15 cellular contexts compared by ENCODE assay signal in the genomic region with DNA sequence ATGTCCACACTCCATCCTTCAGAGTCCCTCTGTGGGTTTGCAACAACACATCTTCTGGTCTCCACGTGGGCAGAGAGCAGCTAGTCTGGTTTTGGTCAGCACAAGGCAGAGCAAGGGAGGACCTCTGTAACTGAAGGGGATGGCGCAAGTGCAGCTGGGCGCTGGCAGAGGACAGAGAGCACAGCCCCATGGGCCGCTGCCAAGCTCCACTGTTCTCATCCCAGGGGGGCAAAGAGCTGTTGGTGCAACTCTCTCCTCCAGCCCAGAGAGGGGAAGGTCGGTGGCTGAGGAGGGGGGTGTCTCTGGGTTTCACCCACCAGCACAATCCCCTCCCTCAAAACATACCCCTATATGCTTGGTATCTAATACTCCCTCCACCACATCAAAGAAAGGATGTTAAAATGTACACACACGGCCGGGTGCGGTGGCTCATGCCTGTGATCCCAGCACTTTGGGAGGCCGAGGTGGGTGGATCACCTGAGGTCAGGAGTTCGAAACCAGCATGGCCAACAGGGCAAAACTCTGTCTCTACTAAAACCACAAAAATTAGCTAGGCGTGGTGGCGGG. TPM values are rescaled to one million over a fixed set of nuclear protein-coding genes. Genes with fewer than 3 reads are reported as not detected.
DNase-seq lines count a peak whose midpoint lies in the region; ATAC-seq, FAIRE-seq and TF ChIP-seq lines count a peak whose summit lies in the region.
"Had no signal": no experiment of that assay in that cellular context is flagged by ENCODE, and none has a peak within 500 bp of the region (broad histone marks: within the 10 kb centered on the region; RNA-seq: fewer than 3 reads in every experiment).

No MANE protein-coding gene starts in this region.

- no peak overlapping the region for H2AFZ ChIP-seq in GM23248
- no peak overlapping the region for H2AFZ ChIP-seq in HepG2 (ENCODE audit: low read length)

- no peak overlapping the region for H3K4me3 ChIP-seq in GM23248
- no peak overlapping the region for H3K4me3 ChIP-seq in HepG2 (replicated peaks in 1 of 3; ENCODE audit: insufficient read depth in 1 of 3, low read depth in 2 of 3, low read length in 3 of 3)
- H3K4me3 ChIP-seq in subcutaneous abdominal adipose tissue (ENCODE audit: low read depth in 1 of 5, low read length in 5 of 5), result peak overlapping the region in 1 of 5 donors; percentile 35
- no peak overlapping the region for H3K4me3 ChIP-seq in effector memory CD4-positive, alpha-beta T cell (ENCODE audit: insufficient read depth, low read depth, low read length, poor library complexity, severe bottlenecking)
- H3K4me3 ChIP-seq: MG63, tibial nerve had no signal

- H3K9ac ChIP-seq in GM23248, result no peak overlapping the region
- peak overlapping the region; percentile 18; the same call in 1 of the 2 replicates for H3K9ac ChIP-seq in HepG2 (ENCODE audit: insufficient read depth, low read depth, low read length)
- no peak overlapping the region for H3K9ac ChIP-seq in subcutaneous abdominal adipose tissue (ENCODE audit: low read length in 5 of 5)

- no TSS peak for BruUV-seq in HepG2 (replicated peaks; lab: Mats Ljungman, UMichigan)

- CTCF ChIA-PET in HepG2 (lab: Yijun Ruan, JAX; ENCODE audit: low intra/inter-chr PET ratio, low total read pairs), result no interaction called here

- no peak for TF ChIP-seq POLR2A in HepG2 (IDR thresholded peaks at IDR 0.05; ENCODE audit: insufficient read depth in 1 of 2, low read depth in 2 of 2, low read length in 2 of 2)

- DNase-seq in GM23248 (peak; percentile 15), HepG2 (ENCODE audit: low spot score) (peak; percentile 87), NCI-H2081 treated with DMSO at 0.1 percent for 48 hours (lab: John Stamatoyannopoulos, UW) (no peak)
- DNase-seq in activated effector memory CD4-positive, alpha-beta T cell treated with Interleukin-2 at 50 U/mL for 16 hours, result no peak
- DNase-seq in effector memory CD4-positive, alpha-beta T cell, result no peak
- DNase-seq: activated naive CD4-positive, alpha-beta T cell treated with anti-CD3 and anti-CD28 coated beads, Interleukin-2, amount 10 ng/mL, durations not matched to agents 7 days and 5 days; BE2C; DND-41; mammary epithelial cell; MG63 had no signal

- ATAC-seq in esophagus mucosa (peak; percentile 26), HepG2 (peak; percentile 83), GM21576 (IDR thresholded peaks at IDR 0.05; ENCODE audit: unreplicated experiment) (no peak)

- H3K27me3 ChIP-seq in GM23248 (replicated peaks; ENCODE audit: insufficient read depth) (no peaks in the 10 kb centered on the region), HepG2 (ENCODE audit: control insufficient read depth in 1 of 2, insufficient read depth in 2 of 2, low read length in 2 of 2) (no peaks in the 10 kb centered on the region), subcutaneous abdominal adipose tissue (ENCODE audit: control insufficient read depth in 5 of 5, insufficient read depth in 4 of 5, low read length in 5 of 5) (no peaks in the 10 kb centered on the region)
- H3K27me3 ChIP-seq in effector memory CD4-positive, alpha-beta T cell (replicated peaks; ENCODE audit: control insufficient read depth, insufficient read depth, low read length, poor library complexity, severe bottlenecking), result no peaks in the 10 kb centered on the region
- H3K27me3 ChIP-seq: BE2C, MG63, tibial nerve had no signal

- H3K79me2 ChIP-seq in GM23248 (ENCODE audit: insufficient read depth) (peaks cover 83% of the 10 kb centered on the region), HepG2 (ENCODE audit: insufficient read depth, low read length) (peaks cover 22% of the 10 kb centered on the region)

- 0 out of 2 replicates have a peak, but pooled peaks have one; percentile 14 for TF ChIP-seq CTCF in HepG2 (CRISPR knock-in tag; IDR thresholded peaks at IDR 0.05)

- no peaks in the 10 kb centered on the region for H3K9me3 ChIP-seq in GM23248 (ENCODE audit: low read depth)
- H3K9me3 ChIP-seq in HepG2 (ENCODE audit: low read length), result no peaks in the 10 kb centered on the region
- H3K9me3 ChIP-seq in subcutaneous abdominal adipose tissue (ENCODE audit: control insufficient read depth in 5 of 5, low read length in 5 of 5), result no peaks in the 10 kb centered on the region
- H3K9me3 ChIP-seq in effector memory CD4-positive, alpha-beta T cell (ENCODE audit: control insufficient read depth, low read length), result no peaks in the 10 kb centered on the region
- H3K9me3 ChIP-seq: BE2C, MG63 had no signal

- TF ChIP-seq EP300 in HepG2 (IDR thresholded peaks at IDR 0.05; ENCODE audit: low read depth in 2 of 2, low read length in 2 of 2) (peak in 1 of 2 experiments; percentile 37; a peak in 1 of 4 replicates), HepG2 (CRISPR knock-in tag; IDR thresholded peaks at IDR 0.05; ENCODE audit: borderline replicate concordance) (peak; percentile 77)

- peak; percentile 56 for FAIRE-seq in HepG2 (lab: Jason Lieb, UNC)

- WGBS in GM23248 (ENCODE audit: low coverage in 1 of 2, low lambda C conversion rate in 2 of 2, missing lambda C conversion rate in 2 of 2), 2 experiments, result 81 to 82% methylated on average over 12 of the region's 12 CpGs
- 32% methylated on average over 10 of the region's 12 CpGs for WGBS in HepG2 (ENCODE audit: low lambda C conversion rate)

- peak; percentile 32; the same call in 1 of the 2 replicates for TF ChIP-seq RAD21 in HepG2 (CRISPR knock-in tag; IDR thresholded peaks at IDR 0.05)

- POLR2A ChIA-PET in HepG2 (lab: Yijun Ruan, JAX), result interaction anchor here (0.9 to 2.1 kb wide), 3 partner anchors 8 to 22 kb away, joined by 3 to 12 read pairs (median 3); no protein-coding TSS in a partner anchor

- no peaks in the 10 kb centered on the region for H4K20me1 ChIP-seq in GM23248 (ENCODE audit: insufficient read depth)
- H4K20me1 ChIP-seq in HepG2 (ENCODE audit: insufficient read depth, low read length), result no peaks in the 10 kb centered on the region

- H3K36me3 ChIP-seq in GM23248 (ENCODE audit: low read depth) (no peaks in the 10 kb centered on the region), HepG2 (replicated peaks in 1 of 2; ENCODE audit: control insufficient read depth in 1 of 2, insufficient read depth in 2 of 2, low read length in 2 of 2) (0 out of 5 replicates have a peak, but pooled peaks cover 0 to 2% of the 10 kb centered on the region in 2 experiments), subcutaneous abdominal adipose tissue (ENCODE audit: control insufficient read depth in 5 of 5, insufficient read depth in 5 of 5, low read length in 5 of 5) (no peaks in the 10 kb centered on the region)
- H3K36me3 ChIP-seq in effector memory CD4-positive, alpha-beta T cell (ENCODE audit: control insufficient read depth, insufficient read depth, low read length), result no peaks in the 10 kb centered on the region
- H3K36me3 ChIP-seq: BE2C had no signal

- H3K9me2 ChIP-seq in GM23248 (ENCODE audit: insufficient read depth), result no peaks in the 10 kb centered on the region

- H3K27ac ChIP-seq in GM23248 (no peak overlapping the region), HepG2 (ENCODE audit: extremely low read length, insufficient read depth, low read length) (peak overlapping the region; percentile 57), subcutaneous abdominal adipose tissue (ENCODE audit: low read depth, low read length) (peak overlapping the region; percentile 74)
- no peak overlapping the region for H3K27ac ChIP-seq in effector memory CD4-positive, alpha-beta T cell (ENCODE audit: insufficient read depth, low read length, poor library complexity, severe bottlenecking)
- H3K27ac ChIP-seq: epithelial cell of prostate, tibial nerve had no signal

- no peaks in the 10 kb centered on the region for H3F3A ChIP-seq in GM23248 (ENCODE audit: insufficient read depth)

- in situ Hi-C loops in GM23248 (cut with MboI), result no loop called here
- in situ Hi-C loops in HepG2 (cut with HindIII; ENCODE audit: extremely low pct_ligation_motif_present, low pct_unique_long_range_greater_than_20kb), result loop anchor here (10.0 kb wide), 1 partner anchor 54 kb away; no protein-coding TSS in a partner anchor

- intact Hi-C loops in HepG2 (cut with micrococcal nuclease; ENCODE audit: unreplicated experiment), result loop anchor here (1.0 kb wide), 1 partner anchor 9 kb away; no protein-coding TSS in a partner anchor

- H3K4me1 ChIP-seq in GM23248 (ENCODE audit: insufficient read depth) (no peaks in the 10 kb centered on the region), HepG2 (ENCODE audit: insufficient read depth, low read length) (peaks cover 51% of the 10 kb centered on the region), subcutaneous abdominal adipose tissue (ENCODE audit: control insufficient read depth in 5 of 5, insufficient read depth in 5 of 5, low read length in 5 of 5) (peaks cover 0 to 53% (median 19%) of the 10 kb centered on the region in 5 donors)
- no peaks in the 10 kb centered on the region for H3K4me1 ChIP-seq in effector memory CD4-positive, alpha-beta T cell (ENCODE audit: control insufficient read depth, insufficient read depth, low read length, poor library complexity, severe bottlenecking)
- H3K4me1 ChIP-seq: BE2C, tibial nerve had no signal

- H3K4me2 ChIP-seq in GM23248 (ENCODE audit: unreplicated experiment) (no peak overlapping the region), HepG2 (ENCODE audit: low read depth, low read length) (peak overlapping the region; percentile 14)

RNA-seq across cellular contexts. Expression of gene ATP9A, which starts 9.1 kb away (rescaled TPM):
- 14.2 and 15.9 TPM in 2 replicates for total RNA-seq in GM23248 (2014; rRNA removed; shearing (Covaris generic))
- polyA plus RNA-seq in GM23248 (2016; fragmentation: Nextera tagmentation; extraction: Ambion mirVana) (6.7 and 6.9 TPM in 2 replicates), HepG2 (2011; rRNA removed) (18.5 and 19.2 TPM in 2 replicates)
- total RNA-seq in esophagus mucosa (29.3 TPM), HepG2 (2016; rRNA removed; fragmentation: Illumina TruSeq; extraction: Trizol) (11.0 and 11.8 TPM in 2 replicates)
- 2.4 and 3.0 TPM in 2 replicates for total RNA-seq in HepG2 (2016; cell fraction: cytosol; rRNA removed; fragmentation: Illumina TruSeq; extraction: Trizol; ENCODE audit: low read depth)
- 10.1 and 11.8 TPM in 2 replicates for total RNA-seq in HepG2 (2016; cell fraction: insoluble cytoplasmic fraction; rRNA removed; fragmentation: Illumina TruSeq; extraction: Trizol)
- total RNA-seq in HepG2 (2016; cell fraction: membrane; rRNA removed; fragmentation: Illumina TruSeq; extraction: Trizol), result 5.1 and 5.8 TPM in 2 replicates
- total RNA-seq in HepG2 (2016; cell fraction: nucleus; rRNA removed; fragmentation: Illumina TruSeq; extraction: Trizol), result 13.2 and 14.5 TPM in 2 replicates
- 13.2 and 14.1 TPM in 2 replicates for polyA plus RNA-seq in HepG2 (2011; cell fraction: cytosol; rRNA removed)
- 31.8 and 35.3 TPM in 2 replicates for polyA plus RNA-seq in HepG2 (2011; cell fraction: nucleus; rRNA removed)
- polyA plus RNA-seq in HepG2 (2012), result 23.4 and 25.1 TPM in 2 replicates
- polyA plus RNA-seq in HepG2 (2016; cell fraction: cytosol; fragmentation: Illumina TruSeq; extraction: Trizol; ENCODE audit: low read depth), result 0.52 and 0.55 TPM in 2 replicates
- polyA plus RNA-seq in HepG2 (2016; cell fraction: insoluble cytoplasmic fraction; fragmentation: Illumina TruSeq; extraction: Trizol; ENCODE audit: low read depth), result 6.8 and 7.8 TPM in 2 replicates
- 2.0 and 2.2 TPM in 2 replicates for polyA plus RNA-seq in HepG2 (2016; cell fraction: membrane; fragmentation: Illumina TruSeq; extraction: Trizol; ENCODE audit: low read depth)
- 14.8 and 15.7 TPM in 2 replicates for polyA plus RNA-seq in HepG2 (2016; cell fraction: nucleus; fragmentation: Illumina TruSeq; extraction: Trizol; ENCODE audit: insufficient read depth, low read depth)
- 30.7 and 75.7 TPM in 2 replicates for polyA minus RNA-seq in HepG2 (2011; rRNA and poly(A)+ RNA removed; ENCODE audit: low replicate concordance)
- polyA minus RNA-seq in HepG2 (2011; cell fraction: cytosol; rRNA and poly(A)+ RNA removed), result 25.1 and 28.6 TPM in 2 replicates
- polyA minus RNA-seq in HepG2 (2011; cell fraction: nucleus; rRNA and poly(A)+ RNA removed), result 37.2 and 39.9 TPM in 2 replicates

RNA-seq across cellular contexts. Expression of gene SALL4, which starts 43.3 kb away (rescaled TPM):
- total RNA-seq in GM23248 (2014; rRNA removed; shearing (Covaris generic)), result not detected in 2 replicates
- polyA plus RNA-seq in GM23248 (2016; fragmentation: Nextera tagmentation; extraction: Ambion mirVana) (not detected in 2 replicates), HepG2 (2011; rRNA removed) (1.5 and 1.8 TPM in 2 replicates)
- total RNA-seq in esophagus mucosa (0.44 TPM), HepG2 (2016; rRNA removed; fragmentation: Illumina TruSeq; extraction: Trizol) (0.17 and 0.33 TPM in 2 replicates)
- total RNA-seq in HepG2 (2016; cell fraction: cytosol; rRNA removed; fragmentation: Illumina TruSeq; extraction: Trizol; ENCODE audit: low read depth), result 0.09 and 0.10 TPM in 2 replicates
- total RNA-seq in HepG2 (2016; cell fraction: insoluble cytoplasmic fraction; rRNA removed; fragmentation: Illumina TruSeq; extraction: Trizol), result 0.24 and 0.26 TPM in 2 replicates
- total RNA-seq in HepG2 (2016; cell fraction: membrane; rRNA removed; fragmentation: Illumina TruSeq; extraction: Trizol), result 0.24 and 0.25 TPM in 2 replicates
- total RNA-seq in HepG2 (2016; cell fraction: nucleus; rRNA removed; fragmentation: Illumina TruSeq; extraction: Trizol), result 0.34 and 0.47 TPM in 2 replicates
- polyA plus RNA-seq in HepG2 (2011; cell fraction: cytosol; rRNA removed), result 0.56 and 0.67 TPM in 2 replicates
- 5.4 and 6.2 TPM in 2 replicates for polyA plus RNA-seq in HepG2 (2011; cell fraction: nucleus; rRNA removed)
- 2.7 and 4.4 TPM in 2 replicates for polyA plus RNA-seq in HepG2 (2012)
- not detected in 2 replicates for polyA plus RNA-seq in HepG2 (2016; cell fraction: cytosol; fragmentation: Illumina TruSeq; extraction: Trizol; ENCODE audit: low read depth)
- polyA plus RNA-seq in HepG2 (2016; cell fraction: insoluble cytoplasmic fraction; fragmentation: Illumina TruSeq; extraction: Trizol; ENCODE audit: low read depth), result 0.13 and 0.20 TPM in 2 replicates
- polyA plus RNA-seq in HepG2 (2016; cell fraction: membrane; fragmentation: Illumina TruSeq; extraction: Trizol; ENCODE audit: low read depth), result 0.05 and 0.10 TPM in 2 replicates
- 2.4 and 4.2 TPM in 2 replicates for polyA plus RNA-seq in HepG2 (2016; cell fraction: nucleus; fragmentation: Illumina TruSeq; extraction: Trizol; ENCODE audit: insufficient read depth, low read depth)
- polyA minus RNA-seq in HepG2 (2011; rRNA and poly(A)+ RNA removed; ENCODE audit: low replicate concordance), result 1.5 and 6.5 TPM in 2 replicates
- 1.4 and 1.5 TPM in 2 replicates for polyA minus RNA-seq in HepG2 (2011; cell fraction: cytosol; rRNA and poly(A)+ RNA removed)
- 2.0 and 2.1 TPM in 2 replicates for polyA minus RNA-seq in HepG2 (2011; cell fraction: nucleus; rRNA and poly(A)+ RNA removed)
- polyA plus RNA-seq: mammary epithelial cell had no signal

Comparison
In these comparisons a context has a peak if more than half of its experiments do, and no peak if none do; other contexts are left out.
1. DNase-seq: peak in GM23248 (single experiment) and HepG2 (single experiment); none in activated effector memory CD4-positive, alpha-beta T cell treated with Interleukin-2 at 50 U/mL for 16 hours (single experiment), effector memory CD4-positive, alpha-beta T cell (0 of 3) and NCI-H2081 treated with DMSO at 0.1 percent for 48 hours (single experiment).
2. H3K27ac ChIP-seq: peak in HepG2 (single experiment) and subcutaneous abdominal adipose tissue (single experiment); none in GM23248 (single experiment) and effector memory CD4-positive, alpha-beta T cell (single experiment).